27 cellular contexts compared by ENCODE assay signal in the genomic region with DNA sequence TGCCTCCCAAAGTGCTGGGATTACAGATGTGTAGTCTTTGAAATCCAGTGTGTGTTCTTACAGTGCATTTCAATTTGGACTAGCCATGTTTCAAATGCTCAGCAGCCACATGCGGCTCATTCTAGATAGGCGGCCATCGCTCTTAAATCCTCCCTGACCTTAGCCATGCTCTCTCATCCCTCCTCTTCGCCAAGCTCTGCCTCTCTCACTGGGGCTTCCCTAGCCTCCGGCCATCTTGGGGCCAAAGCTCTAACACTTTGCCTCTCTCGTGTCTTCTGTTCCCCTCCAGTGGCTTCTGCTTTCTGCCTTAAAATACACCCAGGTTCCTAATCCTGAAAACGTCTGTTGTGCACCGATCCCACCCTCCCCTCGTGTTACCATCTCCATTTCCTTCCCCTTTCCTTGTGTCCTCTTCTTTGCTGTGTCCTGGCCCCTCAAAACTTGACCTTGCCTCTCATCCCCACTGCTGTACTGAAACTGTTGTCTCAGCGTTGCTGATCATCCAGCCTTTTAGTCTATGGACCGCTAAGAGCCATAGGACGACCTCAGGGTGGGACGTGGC. TPM values are rescaled to one million over a fixed set of nuclear protein-coding genes. Genes with fewer than 3 reads are reported as not detected.
DNase-seq lines count a peak whose midpoint lies in the region; ATAC-seq and TF ChIP-seq lines count a peak whose summit lies in the region.
"Had no signal": no experiment of that assay in that cellular context is flagged by ENCODE, and none has a peak within 500 bp of the region (broad histone marks: within the 10 kb centered on the region; RNA-seq: fewer than 3 reads in every experiment).

No MANE protein-coding gene starts in this region.

- H3K4me1 Mint-ChIP-seq in activated CD4-positive, alpha-beta T cell treated with anti-CD3 and anti-CD28 coated beads, Interleukin-2, amount 10 ng/mL, durations not matched to agents 7 days and 5 days, result peaks cover 14% of the 10 kb centered on the region
- H3K4me1 Mint-ChIP-seq in activated B cell treated with CpG ODN at 0.5 μM for 24 hours, result peaks cover 36% of the 10 kb centered on the region

- H3K4me3 ChIP-seq in spleen (no peak overlapping the region), stomach (no peak overlapping the region), ovary (no peak overlapping the region)
- H3K4me3 ChIP-seq: ascending aorta, esophagus squamous epithelium, smooth muscle cell, suprapubic skin, uterus had no signal

- no peaks in the 10 kb centered on the region for H3K27me3 Mint-ChIP-seq in activated CD4-positive, alpha-beta T cell treated with anti-CD3 and anti-CD28 coated beads, Interleukin-2, amount 10 ng/mL, durations not matched to agents 7 days and 5 days
- H3K27me3 Mint-ChIP-seq in activated B cell treated with CpG ODN at 0.5 μM for 24 hours, result no peaks in the 10 kb centered on the region

- no peaks in the 10 kb centered on the region for H3K9me3 Mint-ChIP-seq in activated CD4-positive, alpha-beta T cell treated with anti-CD3 and anti-CD28 coated beads, Interleukin-2, amount 10 ng/mL, durations not matched to agents 7 days and 5 days
- no peaks in the 10 kb centered on the region for H3K9me3 Mint-ChIP-seq in activated B cell treated with CpG ODN at 0.5 μM for 24 hours
- H3K9me3 Mint-ChIP-seq: HFFc6 had no signal

- POLR2A ChIA-PET in activated CD4-positive, alpha-beta T cell treated with anti-CD3 and anti-CD28 coated beads, Interleukin-2, amount 10 ng/mL, durations not matched to agents 7 days and 5 days (lab: Charles Lee), result no interaction called here
- POLR2A ChIA-PET in activated B cell treated with CpG ODN at 0.5 μM for 24 hours (lab: Charles Lee), result interaction anchor here (1.3 to 1.9 kb wide), 2 partner anchors 11 to 153 kb away, joined by 4 to 9 read pairs; a partner anchor contains a TSS

- intact Hi-C loops in activated B cell treated with CpG ODN at 0.5 μM for 24 hours (cut with micrococcal nuclease) (no loop called here), spleen (cut with DNase I; ENCODE audit: low total_unique reads) (no loop called here), stomach (cut with DNase I; ENCODE audit: low total_unique reads) (no loop called here), ovary (cut with DNase I) (no loop called here)

- peak overlapping the region in 7 of 8 donors; percentile 5 to 83 (median 78) for H3K27ac ChIP-seq in spleen
- H3K27ac ChIP-seq in stomach, result peak overlapping the region in 1 of 5 donors; percentile 32
- H3K27ac ChIP-seq in ovary, result no peak overlapping the region
- H3K27ac ChIP-seq: ascending aorta, esophagus squamous epithelium, suprapubic skin, uterus had no signal

- CTCF ChIA-PET in activated CD4-positive, alpha-beta T cell treated with anti-CD3 and anti-CD28 coated beads, Interleukin-2, amount 10 ng/mL, durations not matched to agents 7 days and 5 days (lab: Charles Lee), result interaction anchor here (1.1 to 3.5 kb wide), 2 partner anchors 11 to 54 kb away, joined by 4 to 10 read pairs; no protein-coding TSS in a partner anchor
- CTCF ChIA-PET in activated B cell treated with CpG ODN at 0.5 μM for 24 hours (lab: Charles Lee), result interaction anchor here (0.9 to 1.3 kb wide), 2 partner anchors 30 to 361 kb away, joined by 3 read pairs; no protein-coding TSS in a partner anchor

- no peak for DNase-seq in activated CD4-positive, alpha-beta T cell treated with anti-CD3 and anti-CD28 coated beads, Interleukin-2, amount 10 ng/mL, durations not matched to agents 7 days and 5 days
- DNase-seq in activated CD4-positive, alpha-beta T cell treated with anti-CD3 and anti-CD28 coated beads for 48 hours, result no peak
- DNase-seq in MV-4-11 (lab: John Stamatoyannopoulos, UW) (peak; percentile 62), activated B cell treated with CpG ODN at 0.5 μM for 24 hours (no peak), spleen (no peak), stomach (no peak), ovary (no peak)
- no peak for DNase-seq in activated naive CD4-positive, alpha-beta T cell treated with anti-CD3 and anti-CD28 coated beads, Interleukin-2, amount 50 U/mL, for 16 hours
- DNase-seq: activated CD4-positive, alpha-beta T cell treated with anti-CD3 and anti-CD28 coated beads for 1 hour; activated CD8-positive, alpha-beta memory T cell treated with anti-CD3 and anti-CD28 coated beads, Interleukin-2, amount 50 U/mL, for 4 hours; activated naive CD4-positive, alpha-beta T cell treated with Interleukin-2 at 50 U/mL for 16 hours; cerebellar nuclear complex; effector CD4-positive, alpha-beta T cell; esophagus squamous epithelium; glutamatergic neuron; HFFc6; left colon; NCI-H1092 treated with DMSO at 0.1 percent for 48 hours; NCI-H2107; NCI-H526 treated with DMSO at 0.1 percent for 48 hours; SIG-M5; stimulated activated CD4-positive, alpha-beta T cell treated with anti-CD3 and anti-CD28 coated beads, Interleukin-4, amount 100 ng/mL, for 4 hours; uterus had no signal

- peaks cover 25% of the 10 kb centered on the region for H3K36me3 Mint-ChIP-seq in activated CD4-positive, alpha-beta T cell treated with anti-CD3 and anti-CD28 coated beads, Interleukin-2, amount 10 ng/mL, durations not matched to agents 7 days and 5 days (ENCODE audit: low read depth)
- peaks cover 18% of the 10 kb centered on the region for H3K36me3 Mint-ChIP-seq in activated B cell treated with CpG ODN at 0.5 μM for 24 hours (ENCODE audit: low read depth)

- peak overlapping the region; percentile 16 for H3K27ac Mint-ChIP-seq in activated CD4-positive, alpha-beta T cell treated with anti-CD3 and anti-CD28 coated beads, Interleukin-2, amount 10 ng/mL, durations not matched to agents 7 days and 5 days
- H3K27ac Mint-ChIP-seq in activated B cell treated with CpG ODN at 0.5 μM for 24 hours, result peak overlapping the region; percentile 1
- H3K27ac Mint-ChIP-seq: HFFc6 had no signal

- TF ChIP-seq POLR2A in spleen (IDR thresholded peaks at IDR 0.05) (no peak), stomach (IDR thresholded peaks at IDR 0.05) (no peak), ovary (IDR thresholded peaks at IDR 0.05) (no peak)

- H3K36me3 ChIP-seq in spleen (peaks cover 0 to 65% (median 27%) of the 10 kb centered on the region in 6 donors), stomach (peaks cover 0 to 80% (median 38%) of the 10 kb centered on the region in 4 donors), ovary (no peaks in the 10 kb centered on the region)
- H3K36me3 ChIP-seq: suprapubic skin, uterus had no signal

- no peaks in the 10 kb centered on the region for H3K27me3 ChIP-seq in spleen (replicated peaks in 1 of 7)
- no peaks in the 10 kb centered on the region for H3K27me3 ChIP-seq in stomach
- H3K27me3 ChIP-seq in ovary, result no peaks in the 10 kb centered on the region
- H3K27me3 ChIP-seq: ascending aorta, esophagus squamous epithelium, suprapubic skin, uterus had no signal

- WGBS in spleen, 5 donors, result 70 to 77% (median 71%) methylated on average over 13 of the region's 13 CpGs
- WGBS in stomach, 5 donors, result 80 to 92% (median 89%) methylated on average over 13 of the region's 13 CpGs
- 90 to 91% (median 90%) methylated on average over 13 of the region's 13 CpGs for WGBS in ovary, 3 donors

- no peaks in the 10 kb centered on the region for H3K9me3 ChIP-seq in spleen
- no peaks in the 10 kb centered on the region for H3K9me3 ChIP-seq in stomach
- H3K9me3 ChIP-seq in ovary, result no peaks in the 10 kb centered on the region
- H3K9me3 ChIP-seq: ascending aorta, esophagus squamous epithelium, suprapubic skin, uterus had no signal

- no peak for ATAC-seq in activated B cell treated with CpG ODN at 0.5 μM for 24 hours (ENCODE audit: low read depth)
- ATAC-seq: left colon had no signal

- no peak overlapping the region for H3K4me3 Mint-ChIP-seq in activated CD4-positive, alpha-beta T cell treated with anti-CD3 and anti-CD28 coated beads, Interleukin-2, amount 10 ng/mL, durations not matched to agents 7 days and 5 days
- no peak overlapping the region for H3K4me3 Mint-ChIP-seq in activated B cell treated with CpG ODN at 0.5 μM for 24 hours
- H3K4me3 Mint-ChIP-seq: HFFc6 had no signal

- TF ChIP-seq CTCF in activated B cell treated with CpG ODN at 0.5 μM for 24 hours (IDR thresholded peaks at IDR 0.05), result no peak
- TF ChIP-seq CTCF in spleen (IDR thresholded peaks at IDR 0.05 in 8 of 11, conservative IDR thresholded peaks at IDR 0.05 in 3 of 11), result no peak
- TF ChIP-seq CTCF in stomach (IDR thresholded peaks at IDR 0.05), result no peak
- no peak for TF ChIP-seq CTCF in ovary (IDR thresholded peaks at IDR 0.05)

- TF ChIP-seq EP300 in stomach (IDR thresholded peaks at IDR 0.05) (no peak), ovary (IDR thresholded peaks at IDR 0.05) (no peak)

- H3K4me1 ChIP-seq in spleen (peaks cover 4 to 39% (median 22%) of the 10 kb centered on the region in 6 donors), stomach (peaks cover 0 to 31% (median 19%) of the 10 kb centered on the region in 4 donors), ovary (ENCODE audit: insufficient read depth) (no peaks in the 10 kb centered on the region)
- H3K4me1 ChIP-seq: ascending aorta, suprapubic skin, uterus had no signal

RNA-seq across cellular contexts. Expression of a gene that starts 1.4 kb away (rescaled TPM):
- under 1 TPM; 0.30 to 0.56 TPM for total RNA-seq in activated CD4-positive, alpha-beta T cell treated with anti-CD3 and anti-CD28 coated beads, Interleukin-2, amount 10 ng/mL, durations not matched to agents 7 days and 5 days
- total RNA-seq in activated B cell treated with CpG ODN at 0.5 μM for 24 hours (1.4 and 2.8 TPM in 2 replicates), spleen (1 to 10 TPM; 1.1 to 8.0 (median 3.8) TPM), stomach (100 to 1,000 TPM in 2 of 5 donors, 10 to 100 TPM in 1, 1 to 10 TPM in 2; 1.7 to 804 (median 90.2) TPM), ovary (1 to 10 TPM in 5 of 7 donors, under 1 TPM in 2; 0.24 to 2.4 (median 1.7) TPM)
- polyA plus RNA-seq in spleen (1 to 10 TPM; 3.6 to 6.6 (median 5.0) TPM), stomach (100 to 1,000 TPM; 379 to 728 (median 383) TPM), ovary (under 1 TPM; 0.23 to 0.34 TPM)
- total RNA-seq: ascending aorta, pulmonary artery endothelial cell, smooth muscle cell had no signal

RNA-seq across cellular contexts. Expression of a gene that starts 26.8 kb away (rescaled TPM):
- total RNA-seq in activated CD4-positive, alpha-beta T cell treated with anti-CD3 and anti-CD28 coated beads, Interleukin-2, amount 10 ng/mL, durations not matched to agents 7 days and 5 days, result 10 to 100 TPM; 81.3 to 85.5 TPM
- total RNA-seq in activated B cell treated with CpG ODN at 0.5 μM for 24 hours (86.1 and 86.9 TPM in 2 replicates), spleen (100 to 1,000 TPM in 1 of 7 donors, 10 to 100 TPM in 6; 61.6 to 115 (median 71.2) TPM), stomach (100 to 1,000 TPM in 2 of 5 donors, 10 to 100 TPM in 3; 79.1 to 120 (median 91.0) TPM), ovary (10 to 100 TPM; 48.8 to 93.6 (median 74.5) TPM)
- polyA plus RNA-seq in spleen (10 to 100 TPM; 52.1 to 78.7 (median 68.0) TPM), stomach (100 to 1,000 TPM in 1 of 3 donors, 10 to 100 TPM in 2; 64.0 to 122 (median 99.7) TPM), ovary (10 to 100 TPM; 47.6 to 75.5 TPM)

RNA-seq across cellular contexts. Expression of a gene that starts 45.9 kb away (rescaled TPM):
- total RNA-seq in activated CD4-positive, alpha-beta T cell treated with anti-CD3 and anti-CD28 coated beads, Interleukin-2, amount 10 ng/mL, durations not matched to agents 7 days and 5 days, result 10 to 100 TPM; 72.3 to 78.4 TPM
- total RNA-seq in activated B cell treated with CpG ODN at 0.5 μM for 24 hours (55.6 and 56.2 TPM in 2 replicates), spleen (10 to 100 TPM; 32.8 to 56.1 (median 48.6) TPM), stomach (10 to 100 TPM; 15.2 to 37.5 (median 24.6) TPM), ovary (10 to 100 TPM; 17.3 to 46.4 (median 41.2) TPM)
- polyA plus RNA-seq in spleen (10 to 100 TPM; 15.4 to 20.4 (median 16.2) TPM), stomach (10 to 100 TPM; 10.4 to 17.1 (median 14.4) TPM), ovary (10 to 100 TPM; 25.3 to 29.4 TPM)

Comparison
In these comparisons a context has a peak if more than half of its experiments do, and no peak if none do; other contexts are left out.
1. H3K27ac ChIP-seq: peak in spleen (7 of 8); none in ovary (0 of 2).